8 cellular contexts compared by ENCODE assay signal in the genomic region with DNA sequence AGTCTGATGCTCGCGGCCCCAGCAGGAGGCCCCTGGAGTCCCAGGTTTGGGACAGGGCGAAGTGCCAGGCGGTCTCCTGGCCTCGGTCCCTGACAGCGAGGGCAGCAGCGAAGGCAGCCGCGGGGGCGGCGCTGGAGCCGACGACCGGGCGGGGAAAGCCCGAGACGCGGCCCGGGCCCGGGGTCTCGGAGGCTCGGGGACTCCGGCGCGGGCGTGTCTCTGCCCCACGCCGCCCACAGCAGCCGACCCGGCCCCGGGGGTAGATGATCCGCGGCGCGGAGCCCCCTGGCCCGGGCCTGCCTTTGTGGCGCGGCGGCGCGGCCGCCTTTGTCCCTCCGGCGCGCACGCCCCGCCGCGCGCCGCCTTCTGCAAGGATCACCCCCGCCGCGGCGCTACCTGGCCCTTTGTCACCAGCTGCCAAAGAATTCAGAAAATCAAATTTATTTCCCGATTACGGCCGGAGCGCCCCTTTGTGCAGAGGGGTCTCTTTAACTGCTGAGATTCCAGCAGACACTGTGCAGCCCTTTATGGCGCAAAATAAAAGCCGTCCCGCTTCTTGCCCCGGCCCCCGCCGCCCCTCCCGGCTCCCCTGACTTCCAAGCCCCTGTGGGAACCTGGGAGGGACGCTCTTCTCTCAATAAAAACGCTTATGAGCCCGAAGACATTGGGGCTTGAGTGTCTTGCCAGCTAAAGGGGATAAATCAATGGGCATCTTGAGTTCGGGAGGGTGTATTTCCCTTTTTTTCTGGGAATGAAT.
A peak's percentile ranks its signal among the peaks of the same experiment; 100 is the strongest.
DNase-seq lines count a peak whose midpoint lies in the region; ATAC-seq and TF ChIP-seq lines count a peak whose summit lies in the region.

No MANE protein-coding gene starts in this region.

- H3K27ac ChIP-seq in brain microvascular endothelial cell: no peak overlapping the region

- H3K27me3 ChIP-seq in brain microvascular endothelial cell (replicated peaks): peaks cover 52% of the 10 kb centered on the region

- ATAC-seq in mucosa of descending colon: peak; percentile 48
- no peak for ATAC-seq in HG02623 (IDR thresholded peaks at IDR 0.05; ENCODE audit: unreplicated experiment)

- peaks cover 2% of the 10 kb centered on the region for H3K4me1 ChIP-seq in mucosa of descending colon (ENCODE audit: low read depth)

- H3K9me3 ChIP-seq in mucosa of descending colon: no peaks in the 10 kb centered on the region

- no peak for TF ChIP-seq CTCF in brain microvascular endothelial cell (IDR thresholded peaks at IDR 0.05; ENCODE audit: low read depth, low read length, missing control alignments)
- TF ChIP-seq CTCF in mucosa of descending colon (IDR thresholded peaks at IDR 0.05): no peak

- H3K4me3 ChIP-seq in brain microvascular endothelial cell (ENCODE audit: low read depth, low read length) (peak overlapping the region; percentile 27), mucosa of descending colon (no peak overlapping the region)

- H3K36me3 ChIP-seq in brain microvascular endothelial cell (replicated peaks) (no peaks in the 10 kb centered on the region), mucosa of descending colon (ENCODE audit: low read depth) (no peaks in the 10 kb centered on the region)

- in situ Hi-C loops in brain microvascular endothelial cell (cut with HindIII; ENCODE audit: low pct_ligation_motif_present, low sequenced_read_pairs): no loop called here

- intact Hi-C loops in mucosa of descending colon (cut with DNase I, micrococcal nuclease): no loop called here

- DNase-seq in DMS153 treated with DMSO at 0.1 percent for 48 hours (lab: John Stamatoyannopoulos, UW; ENCODE audit: unreplicated experiment) (peak; percentile 22), DMS153 (lab: John Stamatoyannopoulos, UW) (no peak), M059J (ENCODE audit: low read depth) (peak; percentile 25), brain microvascular endothelial cell (no peak), mucosa of descending colon (peak in 1 of 3 donors; percentile 39), CD1c-positive myeloid dendritic cell (ENCODE audit: extremely low spot score) (no peak), SKM-1 treated with dmso at 0.1 percent for 144 hours (lab: John Stamatoyannopoulos, UW; ENCODE audit: unreplicated experiment) (no peak)

Comparison
In these comparisons a context has a peak if more than half of its experiments do, and no peak if none do; other contexts are left out.
1. DNase-seq: peak in DMS153 treated with DMSO at 0.1 percent for 48 hours (single experiment) and M059J (single experiment); none in DMS153 (single experiment), brain microvascular endothelial cell (single experiment), CD1c-positive myeloid dendritic cell (single experiment) and SKM-1 treated with dmso at 0.1 percent for 144 hours (single experiment).